ENCODE assay signal across 8 cellular contexts in genomic region chr13:40401911-40402776, GRCh38.
DNase-seq lines count a peak whose midpoint lies in the region; ATAC-seq and TF ChIP-seq lines count a peak whose summit lies in the region.

No MANE protein-coding gene starts in this region.

- TF ChIP-seq CTCF in gastrocnemius medialis (IDR thresholded peaks at IDR 0.05 in 4 of 5, conservative IDR thresholded peaks at IDR 0.05 in 1 of 5), result no peak

- H3K4me1 ChIP-seq in gastrocnemius medialis, result peaks cover 32 to 42% of the 10 kb centered on the region in 2 donors

- intact Hi-C loops in gastrocnemius medialis (cut with DNase I; ENCODE audit: low total_unique reads), result loop anchor here (2.0 kb wide), 2 partner anchors 49 to 265 kb away; partner anchors contain the start of gene FOXO1

- ATAC-seq in HG02884 (IDR thresholded peaks at IDR 0.05; ENCODE audit: unreplicated experiment), result peak; percentile 85
- ATAC-seq in gastrocnemius medialis, result peak; percentile 78 to 86

- H3K4me3 ChIP-seq in gastrocnemius medialis, result peak overlapping the region in 2 of 4 donors; percentile 10 to 25

- no peaks in the 10 kb centered on the region for H3K9me3 ChIP-seq in gastrocnemius medialis

- no peak for TF ChIP-seq POLR2A in gastrocnemius medialis (IDR thresholded peaks at IDR 0.05)

- H3K27ac ChIP-seq in gastrocnemius medialis, result peak overlapping the region; percentile 48 to 75 (median 56)

- in situ Hi-C loops in gastrocnemius medialis (cut with MboI; ENCODE audit: low sequenced_read_pairs in 4 of 4), result no loop called here

- H3K27me3 ChIP-seq in gastrocnemius medialis, result no peaks in the 10 kb centered on the region

- H3K36me3 ChIP-seq in gastrocnemius medialis, result no peaks in the 10 kb centered on the region

- peak; percentile 14 for DNase-seq in activated naive CD4-positive, alpha-beta T cell treated with Interleukin-2 at 50 U/mL for 16 hours
- DNase-seq in activated naive CD4-positive, alpha-beta T cell (lab: John Stamatoyannopoulos, UW), result no peak
- DNase-seq in NOMO-1 (lab: John Stamatoyannopoulos, UW; ENCODE audit: unreplicated experiment in 2 of 2) (peak; percentile 95 to 99), amniotic epithelial cell (ENCODE audit: low read depth) (peak; percentile 99), hippocampal formation (lab: John Stamatoyannopoulos, UW) (peak; percentile 36 to 47), gastrocnemius medialis (peak; percentile 85 to 95), NCI-H1930 (lab: John Stamatoyannopoulos, UW) (no peak)

Comparison
In these comparisons a context has a peak if more than half of its experiments do, and no peak if none do; other contexts are left out.
1. DNase-seq: peak in activated naive CD4-positive, alpha-beta T cell treated with Interleukin-2 at 50 U/mL for 16 hours (single experiment), NOMO-1 (2 of 2), amniotic epithelial cell (single experiment), hippocampal formation (2 of 2) and gastrocnemius medialis (2 of 2); none in activated naive CD4-positive, alpha-beta T cell (0 of 4) and NCI-H1930 (0 of 2).